In genomic region chr10:10811562-10811961, GRCh38 we compare ENCODE assay signal across 28 cellular contexts.
"Had no signal": no experiment of that assay in that cellular context is flagged by ENCODE, and none has a peak within 500 bp of the region (broad histone marks: within the 10 kb centered on the region; RNA-seq: fewer than 3 reads in every experiment).

No MANE protein-coding gene starts in this region.

- H3K4me3 ChIP-seq: adrenal gland, ascending aorta, breast epithelium, cardiac muscle cell, coronary artery, dorsolateral prefrontal cortex had no signal

- H3K27ac ChIP-seq: adrenal gland, ascending aorta, breast epithelium, cardiac muscle cell, coronary artery, dorsolateral prefrontal cortex had no signal

- H3K9me3 ChIP-seq: adrenal gland, ascending aorta, breast epithelium had no signal

- H3K4me1 ChIP-seq: adrenal gland had no signal

- H3K27me3 ChIP-seq: adrenal gland, ascending aorta, breast epithelium, cardiac muscle cell, dorsolateral prefrontal cortex had no signal

- ATAC-seq: activated CD4-positive, alpha-beta T cell treated with anti-CD3 and anti-CD28 coated beads for 36 hours; activated CD8-positive, alpha-beta memory T cell treated with anti-CD3 and anti-CD28 coated beads, Interleukin-2, amount 10 ng/mL, durations not matched to agents 7 days and 5 days; activated CD8-positive, alpha-beta T cell treated with anti-CD3 and anti-CD28 coated beads, Interleukin-2, amount 10 ng/mL, durations not matched to agents 7 days and 5 days; activated naive CD8-positive, alpha-beta T cell treated with anti-CD3 and anti-CD28 coated beads, Interleukin-2, amount 50 U/mL, for 24 hours; esophagus mucosa had no signal

- DNase-seq: activated CD4-positive, alpha-beta memory T cell treated with anti-CD3 and anti-CD28 coated beads for 36 hours; activated CD4-positive, alpha-beta T cell treated with anti-CD3 and anti-CD28 coated beads for 36 hours; activated CD4-positive, alpha-beta T cell treated with anti-CD3 and anti-CD28 coated beads, Interleukin-2, amount 10 ng/mL, durations not matched to agents 24 days and 14 days; activated CD4-positive, CD25-positive, alpha-beta regulatory T cell; activated CD4-positive, CD25-positive, alpha-beta regulatory T cell treated with anti-CD3 and anti-CD28 coated beads, Interleukin-2, amount 50 U/mL, for 72 hours; activated CD8-positive, alpha-beta memory T cell treated with anti-CD3 and anti-CD28 coated beads, Interleukin-2, amount 10 ng/mL, durations not matched to agents 7 days and 5 days; activated CD8-positive, alpha-beta memory T cell treated with anti-CD3 and anti-CD28 coated beads, Interleukin-2, amount 50 U/mL, for 4 hours; activated CD8-positive, alpha-beta T cell treated with anti-CD3 and anti-CD28 coated beads, Interleukin-2, amount 10 ng/mL, durations not matched to agents 7 days and 5 days; activated effector memory CD4-positive, alpha-beta T cell treated with anti-CD3 and anti-CD28 coated beads, Interleukin-2, amount 50 U/mL, for 16 hours; activated naive CD4-positive, alpha-beta T cell treated with anti-CD3 and anti-CD28 coated beads for 36 hours; activated naive CD8-positive, alpha-beta T cell treated with anti-CD3 and anti-CD28 coated beads for 36 hours; activated naive CD8-positive, alpha-beta T cell treated with anti-CD3 and anti-CD28 coated beads, Interleukin-2, amount 50 U/mL, for 24 hours; activated T-cell treated with anti-CD3 and anti-CD28 coated beads, Interleukin-2, amount 50 U/mL, for 1 hour; activated T-cell treated with anti-CD3 and anti-CD28 coated beads, Interleukin-2, amount 50 U/mL, for 48 hours; adrenal gland; central memory CD4-positive, alpha-beta T cell; cerebellar nuclear complex; dorsolateral prefrontal cortex; effector memory CD4-positive, alpha-beta T cell; endodermal cell; foreskin melanocyte; head of caudate nucleus; T-helper 2 cell had no signal

- H3K36me3 ChIP-seq: adrenal gland, ascending aorta, breast epithelium, cardiac muscle cell had no signal
